Comparison of ENCODE assay signal across 26 cellular contexts in genomic region chr16:61791465-61791864, GRCh38.
DNase-seq lines count a peak whose midpoint lies in the region; ATAC-seq, FAIRE-seq and TF ChIP-seq lines count a peak whose summit lies in the region.
"Had no signal": no experiment of that assay in that cellular context is flagged by ENCODE, and none has a peak within 500 bp of the region (broad histone marks: within the 10 kb centered on the region; RNA-seq: fewer than 3 reads in every experiment).

No MANE protein-coding gene starts in this region.

- H3K36me3 Mint-ChIP-seq in astrocyte (ENCODE audit: low read depth, unreplicated experiment) = no peaks in the 10 kb centered on the region
- no peaks in the 10 kb centered on the region for H3K36me3 Mint-ChIP-seq in stimulated activated effector memory CD8-positive, alpha-beta T cell treated with anti-CD3 and anti-CD28 coated beads, Interleukin-12 subunit alpha, Interleukin-12 subunit beta, amount 100 ng/mL, for 72 hours
- no peaks in the 10 kb centered on the region for H3K36me3 Mint-ChIP-seq in effector memory CD8-positive, alpha-beta T cell (ENCODE audit: insufficient read depth)
- no peaks in the 10 kb centered on the region for H3K36me3 Mint-ChIP-seq in activated naive CD8-positive, alpha-beta T cell treated with anti-CD3 and anti-CD28 coated beads, Interleukin-2, amount 50 U/mL, for 24 hours (ENCODE audit: low read depth)
- H3K36me3 Mint-ChIP-seq: memory B cell had no signal

- H4K20me1 ChIP-seq in astrocyte (ENCODE audit: insufficient read depth, low read length) = no peaks in the 10 kb centered on the region

- no peak overlapping the region for H2BK12ac ChIP-seq in mesenchymal stem cell (ENCODE audit: low read length in 2 of 2)

- H3K4me1 Mint-ChIP-seq in astrocyte (ENCODE audit: low read depth, unreplicated experiment) = peaks cover 9% of the 10 kb centered on the region
- no peaks in the 10 kb centered on the region for H3K4me1 Mint-ChIP-seq in stimulated activated effector memory CD8-positive, alpha-beta T cell treated with anti-CD3 and anti-CD28 coated beads, Interleukin-12 subunit alpha, Interleukin-12 subunit beta, amount 100 ng/mL, for 72 hours
- no peaks in the 10 kb centered on the region for H3K4me1 Mint-ChIP-seq in effector memory CD8-positive, alpha-beta T cell (ENCODE audit: low read depth in 2 of 2)
- H3K4me1 Mint-ChIP-seq in activated naive CD8-positive, alpha-beta T cell treated with anti-CD3 and anti-CD28 coated beads, Interleukin-2, amount 50 U/mL, for 24 hours = no peaks in the 10 kb centered on the region
- H3K4me1 Mint-ChIP-seq: endodermal cell; memory B cell; stimulated activated naive CD8-positive, alpha-beta T cell treated with anti-CD3 and anti-CD28 coated beads, Interleukin-15, amount 100 ng/mL, for 72 hours had no signal

- H3K27ac Mint-ChIP-seq in astrocyte (ENCODE audit: unreplicated experiment) = peak overlapping the region; percentile 88
- no peak overlapping the region for H3K27ac Mint-ChIP-seq in stimulated activated effector memory CD8-positive, alpha-beta T cell treated with anti-CD3 and anti-CD28 coated beads, Interleukin-12 subunit alpha, Interleukin-12 subunit beta, amount 100 ng/mL, for 72 hours
- no peak overlapping the region for H3K27ac Mint-ChIP-seq in effector memory CD8-positive, alpha-beta T cell
- no peak overlapping the region for H3K27ac Mint-ChIP-seq in activated naive CD8-positive, alpha-beta T cell treated with anti-CD3 and anti-CD28 coated beads, Interleukin-2, amount 50 U/mL, for 24 hours
- H3K27ac Mint-ChIP-seq: endodermal cell; memory B cell; stimulated activated naive CD8-positive, alpha-beta T cell treated with anti-CD3 and anti-CD28 coated beads, Interleukin-15, amount 100 ng/mL, for 72 hours had no signal

- no peak overlapping the region for H3K23ac ChIP-seq in mesenchymal stem cell (ENCODE audit: low read length in 2 of 2)

- peak overlapping the region; percentile 94 for H3K27ac ChIP-seq in astrocyte (ENCODE audit: low read depth, low read length)
- H3K27ac ChIP-seq in mesenchymal stem cell (ENCODE audit: low read length, poor library complexity, severe bottlenecking) = peak overlapping the region; percentile 79
- H3K27ac ChIP-seq: adrenal gland, esophagus squamous epithelium, prostate gland, WERI-Rb-1 had no signal

- H2BK120ac ChIP-seq in mesenchymal stem cell (ENCODE audit: low read depth, low read length) = no peak overlapping the region

- H3K18ac ChIP-seq in mesenchymal stem cell (ENCODE audit: low read depth in 1 of 2, low read length in 2 of 2) = no peak overlapping the region

- H3K14ac ChIP-seq in mesenchymal stem cell (ENCODE audit: low read length in 2 of 2) = no peak overlapping the region

- H3K4me3 ChIP-seq in astrocyte (ENCODE audit: insufficient read depth, low read depth, low read length) = no peak overlapping the region
- no peak overlapping the region for H3K4me3 ChIP-seq in mesenchymal stem cell (ENCODE audit: insufficient read depth in 1 of 2, low read depth in 1 of 2, low read length in 2 of 2)
- H3K4me3 ChIP-seq: adrenal gland, esophagus squamous epithelium, prostate gland had no signal

- no peak overlapping the region for H4K91ac ChIP-seq in mesenchymal stem cell (ENCODE audit: low read length)

- no peak overlapping the region for H3K4me3 Mint-ChIP-seq in astrocyte (ENCODE audit: unreplicated experiment)
- H3K4me3 Mint-ChIP-seq in stimulated activated effector memory CD8-positive, alpha-beta T cell treated with anti-CD3 and anti-CD28 coated beads, Interleukin-12 subunit alpha, Interleukin-12 subunit beta, amount 100 ng/mL, for 72 hours = no peak overlapping the region
- no peak overlapping the region for H3K4me3 Mint-ChIP-seq in effector memory CD8-positive, alpha-beta T cell
- no peak overlapping the region for H3K4me3 Mint-ChIP-seq in activated naive CD8-positive, alpha-beta T cell treated with anti-CD3 and anti-CD28 coated beads, Interleukin-2, amount 50 U/mL, for 24 hours
- H3K4me3 Mint-ChIP-seq: endodermal cell; memory B cell; stimulated activated naive CD8-positive, alpha-beta T cell treated with anti-CD3 and anti-CD28 coated beads, Interleukin-15, amount 100 ng/mL, for 72 hours had no signal

- H3K9ac ChIP-seq in astrocyte (ENCODE audit: low read length) (peak overlapping the region; percentile 51), mesenchymal stem cell (ENCODE audit: low read length) (peak overlapping the region; percentile 16)

- DNase-seq in A172 (ENCODE audit: low spot score) (peak; percentile 30), GM04503 (ENCODE audit: low read depth) (peak; percentile 37), astrocyte (ENCODE audit: low read depth) (peak; percentile 51), mesenchymal stem cell (no peak)
- DNase-seq in stimulated activated effector memory CD8-positive, alpha-beta T cell treated with anti-CD3 and anti-CD28 coated beads, Interleukin-12 subunit alpha, Interleukin-12 subunit beta, amount 100 ng/mL, for 72 hours (ENCODE audit: low spot score in 2 of 2) = no peak
- no peak for DNase-seq in effector memory CD8-positive, alpha-beta T cell
- no peak for DNase-seq in activated naive CD8-positive, alpha-beta T cell treated with anti-CD3 and anti-CD28 coated beads, Interleukin-2, amount 50 U/mL, for 24 hours
- DNase-seq: 8988T; activated CD4-positive, alpha-beta T cell treated with anti-CD3 and anti-CD28 coated beads for 48 hours; activated CD8-positive, alpha-beta memory T cell treated with anti-CD3 and anti-CD28 coated beads for 24 hours; activated gamma-delta T cell treated with Interleukin-2 at 50 U/mL for 16 hours; adrenal gland; cortex of kidney; endodermal cell; esophagus squamous epithelium; GF-D8; KBM-7; NCI-H146; NCI-H524; SHP77; stimulated activated naive CD8-positive, alpha-beta T cell treated with anti-CD3 and anti-CD28 coated beads, Interleukin-15, amount 100 ng/mL, for 72 hours; WERI-Rb-1 had no signal

- 88% methylated on average over 1 of the region's 2 CpGs for WGBS in mesenchymal stem cell

- no peaks in the 10 kb centered on the region for H3K9me3 ChIP-seq in astrocyte (ENCODE audit: insufficient read depth, low read depth, low read length)
- H3K9me3 ChIP-seq in mesenchymal stem cell (ENCODE audit: control insufficient read depth, low read length) = no peaks in the 10 kb centered on the region
- H3K9me3 ChIP-seq: adrenal gland, prostate gland had no signal

- peaks cover 11% of the 10 kb centered on the region for H3K4me1 ChIP-seq in astrocyte (ENCODE audit: insufficient read depth, low read length)
- no peaks in the 10 kb centered on the region for H3K4me1 ChIP-seq in mesenchymal stem cell (ENCODE audit: control insufficient read depth, insufficient read depth, low read depth, low read length)
- H3K4me1 ChIP-seq: adrenal gland, esophagus squamous epithelium, prostate gland had no signal

- H3K4me2 ChIP-seq in astrocyte (ENCODE audit: low read length) = peak overlapping the region; percentile 53
- H3K4me2 ChIP-seq in mesenchymal stem cell (ENCODE audit: low read length, poor library complexity, severe bottlenecking) = no peak overlapping the region

- peaks cover 4% of the 10 kb centered on the region for H3K9me3 Mint-ChIP-seq in astrocyte (ENCODE audit: unreplicated experiment)
- peaks cover 25% of the 10 kb centered on the region for H3K9me3 Mint-ChIP-seq in stimulated activated effector memory CD8-positive, alpha-beta T cell treated with anti-CD3 and anti-CD28 coated beads, Interleukin-12 subunit alpha, Interleukin-12 subunit beta, amount 100 ng/mL, for 72 hours
- peaks cover 7 to 8% of the 10 kb centered on the region in 2 donors for H3K9me3 Mint-ChIP-seq in effector memory CD8-positive, alpha-beta T cell
- H3K9me3 Mint-ChIP-seq in activated naive CD8-positive, alpha-beta T cell treated with anti-CD3 and anti-CD28 coated beads, Interleukin-2, amount 50 U/mL, for 24 hours = peaks cover 20% of the 10 kb centered on the region
- H3K9me3 Mint-ChIP-seq: memory B cell had no signal

- FAIRE-seq in astrocyte (lab: Jason Lieb, UNC) = no peak

- H3K79me2 ChIP-seq in astrocyte (ENCODE audit: insufficient read depth, low read length) = no peaks in the 10 kb centered on the region

- no peaks in the 10 kb centered on the region for H3K27me3 ChIP-seq in astrocyte (ENCODE audit: insufficient read depth, low read length)
- H3K27me3 ChIP-seq in mesenchymal stem cell (ENCODE audit: control insufficient read depth in 1 of 2, insufficient read depth in 1 of 2, low read length in 2 of 2) = no peaks in the 10 kb centered on the region
- H3K27me3 ChIP-seq: adrenal gland, esophagus squamous epithelium had no signal

- H2AFZ ChIP-seq in astrocyte (ENCODE audit: low read depth, low read length) (no peak overlapping the region), mesenchymal stem cell (ENCODE audit: low read depth, low read length) (no peak overlapping the region)

- H2BK15ac ChIP-seq in mesenchymal stem cell (ENCODE audit: low read depth, poor library complexity, severe bottlenecking) = no peak overlapping the region

- ATAC-seq in stimulated activated effector memory CD8-positive, alpha-beta T cell treated with anti-CD3 and anti-CD28 coated beads, Interleukin-12 subunit alpha, Interleukin-12 subunit beta, amount 100 ng/mL, for 72 hours = no peak
- no peak for ATAC-seq in HG02973 (IDR thresholded peaks at IDR 0.05; ENCODE audit: unreplicated experiment)
- ATAC-seq in effector memory CD8-positive, alpha-beta T cell (replicated peaks) = no peak
- ATAC-seq in activated naive CD8-positive, alpha-beta T cell treated with anti-CD3 and anti-CD28 coated beads, Interleukin-2, amount 50 U/mL, for 24 hours = no peak
- ATAC-seq: left lobe of liver; stimulated activated naive CD8-positive, alpha-beta T cell treated with anti-CD3 and anti-CD28 coated beads, Interleukin-15, amount 100 ng/mL, for 72 hours had no signal

- peak overlapping the region; percentile 83 for H2AK5ac ChIP-seq in mesenchymal stem cell (ENCODE audit: low read length, severe bottlenecking)

- TF ChIP-seq CTCF in astrocyte (IDR thresholded peaks at IDR 0.05; ENCODE audit: insufficient read depth, low read depth, low read length) = no peak

- no peaks in the 10 kb centered on the region for H3K27me3 Mint-ChIP-seq in astrocyte (ENCODE audit: low read depth, unreplicated experiment)
- no peaks in the 10 kb centered on the region for H3K27me3 Mint-ChIP-seq in effector memory CD8-positive, alpha-beta T cell
- H3K27me3 Mint-ChIP-seq in activated naive CD8-positive, alpha-beta T cell treated with anti-CD3 and anti-CD28 coated beads, Interleukin-2, amount 50 U/mL, for 24 hours = no peaks in the 10 kb centered on the region
- H3K27me3 Mint-ChIP-seq: memory B cell; stimulated activated naive CD8-positive, alpha-beta T cell treated with anti-CD3 and anti-CD28 coated beads, Interleukin-15, amount 100 ng/mL, for 72 hours had no signal

- no peaks in the 10 kb centered on the region for H3K79me1 ChIP-seq in mesenchymal stem cell (replicated peaks; ENCODE audit: low read length, poor library complexity, severe bottlenecking)

- no peak overlapping the region for H4K8ac ChIP-seq in mesenchymal stem cell (ENCODE audit: low read length)

- H3K36me3 ChIP-seq in astrocyte (ENCODE audit: insufficient read depth, low read length) = no peaks in the 10 kb centered on the region
- H3K36me3 ChIP-seq in mesenchymal stem cell (ENCODE audit: control insufficient read depth in 1 of 2, insufficient read depth in 2 of 2, low read depth in 1 of 2, low read length in 2 of 2) = no peaks in the 10 kb centered on the region
- H3K36me3 ChIP-seq: adrenal gland, esophagus squamous epithelium, prostate gland, WERI-Rb-1 had no signal

- no peak overlapping the region for H3K4ac ChIP-seq in mesenchymal stem cell (ENCODE audit: low read depth in 1 of 2, low read length in 2 of 2)

- no peak overlapping the region for H2BK5ac ChIP-seq in mesenchymal stem cell (ENCODE audit: low read depth, low read length, poor library complexity, severe bottlenecking)

Comparison
In these comparisons a context has a peak if more than half of its experiments do, and no peak if none do; other contexts are left out.
1. DNase-seq: peak in A172 (single experiment), GM04503 (single experiment) and astrocyte (single experiment); none in mesenchymal stem cell (single experiment), stimulated activated effector memory CD8-positive, alpha-beta T cell treated with anti-CD3 and anti-CD28 coated beads, Interleukin-12 subunit alpha, Interleukin-12 subunit beta, amount 100 ng/mL, for 72 hours (0 of 2), effector memory CD8-positive, alpha-beta T cell (0 of 3) and activated naive CD8-positive, alpha-beta T cell treated with anti-CD3 and anti-CD28 coated beads, Interleukin-2, amount 50 U/mL, for 24 hours (single experiment).